Comparison of ENCODE assay signal across 8 cellular contexts in the genomic region with DNA sequence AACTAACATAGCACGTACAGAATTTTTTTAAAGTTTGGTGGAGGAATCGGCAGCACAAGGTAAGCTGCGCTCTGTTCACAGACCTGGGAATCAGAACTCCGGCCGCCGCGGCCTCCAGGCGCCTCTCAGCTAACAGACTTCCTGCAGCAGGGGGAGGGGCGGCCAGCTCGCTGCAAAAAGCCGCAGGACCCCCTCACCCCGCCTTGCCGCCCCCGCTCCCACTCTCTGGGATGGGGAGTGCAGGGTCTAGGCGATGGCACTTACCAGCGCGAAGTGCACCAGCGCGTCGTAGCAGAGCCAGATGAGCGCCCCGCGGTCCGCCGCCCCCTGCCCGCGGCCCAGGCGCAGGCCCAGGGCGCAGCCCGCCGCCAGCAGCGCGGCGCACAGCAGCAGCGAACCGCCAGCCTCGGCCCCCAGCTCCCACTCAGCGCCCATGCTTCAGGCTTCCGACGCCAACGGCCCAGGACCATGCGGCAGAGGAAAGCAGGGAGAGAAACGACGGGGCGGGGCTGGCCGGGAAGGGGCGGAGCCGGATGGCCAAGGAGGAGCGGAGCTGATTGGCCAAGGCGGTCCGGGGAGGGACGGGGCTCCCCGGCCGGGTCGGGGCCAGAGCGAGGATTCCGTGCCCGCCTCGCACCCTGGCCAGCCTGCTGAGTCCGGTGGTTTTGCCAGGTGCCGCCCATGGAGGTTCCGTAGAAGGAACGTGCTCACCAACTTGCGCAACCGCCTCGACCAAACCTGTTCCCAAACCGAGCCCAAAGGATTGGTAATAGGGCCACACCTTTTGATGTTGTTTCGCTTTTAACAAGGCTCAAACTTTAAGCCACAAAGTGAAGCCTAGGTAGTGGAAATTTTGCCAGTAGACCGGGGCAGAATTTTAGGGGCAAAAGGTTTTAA. TPM values are rescaled to one million over a fixed set of nuclear protein-coding genes. Genes with fewer than 3 reads are reported as not detected.
A peak's percentile ranks its signal among the peaks of the same experiment; 100 is the strongest.
DNase-seq lines count a peak whose midpoint lies in the region; ATAC-seq and TF ChIP-seq lines count a peak whose summit lies in the region.

TSS of gene EBPL (minus strand) at position 497 of the 897 bp plus-strand sequence. CDS start at position 435, 62 bp downstream.

- H4K91ac ChIP-seq in H9 (ENCODE audit: insufficient read length, low read depth, low read length), result no peak within 1 kb of the TSS

- H3K27ac ChIP-seq in H9 (ENCODE audit: insufficient read length, low read depth, low read length) (no peak within 1 kb of the TSS), gastroesophageal sphincter (peak within 1 kb of the TSS; percentile 29 to 86 (median 84)), neutrophil (peak within 1 kb of the TSS; percentile 59)

- TF ChIP-seq EP300 in gastroesophageal sphincter (IDR thresholded peaks at IDR 0.05), result no peak

- no peak within 1 kb of the TSS for H2BK15ac ChIP-seq in H9 (ENCODE audit: low read depth, low read length)

- H3K9me3 ChIP-seq in H9 (ENCODE audit: control insufficient read depth, low read depth, low read length) (no peaks in the 10 kb centered on the region), MG63 (no peaks in the 10 kb centered on the region), gastroesophageal sphincter (no peaks in the 10 kb centered on the region), neutrophil (no peaks in the 10 kb centered on the region)

- peak within 1 kb of the TSS; percentile 53 for H2AFZ ChIP-seq in H9 (ENCODE audit: low read length)

- WGBS in H9 (ENCODE audit: extremely low coverage, insufficient read length, low lambda C conversion rate), result no CpG with 5 or more reads among the region's 69 CpGs
- WGBS in gastroesophageal sphincter (ENCODE audit: low coverage in 1 of 2), 2 donors, result 0 to 16% methylated on average over 1 to 4 of the region's 69 CpGs

- TF ChIP-seq CTCF in H9 (conservative IDR thresholded peaks at IDR 0.05), result no peak
- TF ChIP-seq CTCF in gastroesophageal sphincter (IDR thresholded peaks at IDR 0.05), result no peak
- peak; percentile 34 for TF ChIP-seq CTCF in neutrophil (IDR thresholded peaks at IDR 0.05)
- no peak for TF ChIP-seq CTCF in subcutaneous adipose tissue (IDR thresholded peaks at IDR 0.05; ENCODE audit: low read depth)

- H4K20me1 ChIP-seq in H9 (ENCODE audit: control insufficient read depth, insufficient read depth, insufficient read length), result no peaks in the 10 kb centered on the region

- no peak within 1 kb of the TSS for H2BK12ac ChIP-seq in H9 (ENCODE audit: insufficient read length, low read depth, low read length)

- peaks cover 15 to 18% (median 18%) of the 10 kb centered on the region in 3 experiments; a peak in 6 of 7 replicates for H3K36me3 Mint-ChIP-seq in H9 (ENCODE audit: insufficient read depth in 1 of 3, low read depth in 3 of 3)

- H3T11ph ChIP-seq in H9 (ENCODE audit: low read length), result no peak within 1 kb of the TSS

- H2BK120ac ChIP-seq in H9 (ENCODE audit: low read depth, low read length, poor library complexity, severe bottlenecking), result no peak within 1 kb of the TSS

- H3K27me3 Mint-ChIP-seq in H9 (ENCODE audit: low read depth), result no peaks in the 10 kb centered on the region; the same call in 1 of the 2 replicates

- no peaks in the 10 kb centered on the region; a peak in 1 of 5 replicates for H3K9me3 Mint-ChIP-seq in H9

- H3K14ac ChIP-seq in H9 (ENCODE audit: insufficient read depth, low read length), result peak within 1 kb of the TSS; percentile 50; the same call in 1 of the 2 replicates

- H2BK20ac ChIP-seq in H9 (ENCODE audit: low read depth, low read length, poor library complexity, severe bottlenecking), result no peak within 1 kb of the TSS

- H3K4me2 ChIP-seq in H9 (ENCODE audit: insufficient read depth, insufficient read length, low read length), result peak within 1 kb of the TSS; percentile 97

- no peak within 1 kb of the TSS for H3K23ac ChIP-seq in H9 (ENCODE audit: insufficient read length, low read depth, low read length)

- H3K27ac Mint-ChIP-seq in H9, result peak within 1 kb of the TSS; percentile 86 to 94 (median 93); a peak in 6 of 7 replicates

- H2AK5ac ChIP-seq in H9 (ENCODE audit: insufficient read length, low read length), result no peak within 1 kb of the TSS

- DNase-seq in GDM1 (lab: John Stamatoyannopoulos, UW), result peak; percentile 95
- DNase-seq in H9, result peak; percentile 96
- DNase-seq in MG63, result peak; percentile 95
- peak; percentile 89 for DNase-seq in SK-MEL-5 (ENCODE audit: low read depth, low spot score)
- DNase-seq in activated naive CD4-positive, alpha-beta T cell treated with Interleukin-2 at 50 U/mL for 16 hours, result peak; percentile 90

- no peak within 1 kb of the TSS for H2BK5ac ChIP-seq in H9 (ENCODE audit: insufficient read length, low read length)

- peak; percentile 7 to 46 for TF ChIP-seq POLR2A in gastroesophageal sphincter (IDR thresholded peaks at IDR 0.05)

- no peaks in the 10 kb centered on the region for H3K79me1 ChIP-seq in H9 (ENCODE audit: insufficient read depth, low read depth, low read length, poor library complexity, severe bottlenecking)

- H3K27me3 ChIP-seq in H9 (ENCODE audit: insufficient read depth, low read length), result no peaks in the 10 kb centered on the region
- H3K27me3 ChIP-seq in MG63, result no peaks in the 10 kb centered on the region
- H3K27me3 ChIP-seq in gastroesophageal sphincter, result no peaks in the 10 kb centered on the region
- no peaks in the 10 kb centered on the region for H3K27me3 ChIP-seq in neutrophil

- ATAC-seq in gastroesophageal sphincter, result peak; percentile 97

- H3K4me3 ChIP-seq in MG63 (peak within 1 kb of the TSS; percentile 67), gastroesophageal sphincter (peak within 1 kb of the TSS; percentile 57 to 67), neutrophil (ENCODE audit: low read depth in 1 of 2, low read length in 1 of 2) (peak within 1 kb of the TSS; percentile 88 to 91)

- H3K4ac ChIP-seq in H9 (ENCODE audit: low read depth, low read length), result no peak within 1 kb of the TSS

- no peaks in the 10 kb centered on the region for H3K23me2 ChIP-seq in H9 (ENCODE audit: insufficient read length, low read depth, low read length, poor library complexity, severe bottlenecking)

- in situ Hi-C loops in SK-MEL-5 (cut with HindIII; ENCODE audit: low pct_unique_long_range_greater_than_20kb, low sequenced_read_pairs), result no loop called here

- peaks cover 10% of the 10 kb centered on the region; the same call in 1 of the 2 replicates for H3K79me2 ChIP-seq in H9 (ENCODE audit: insufficient read depth, low read length)

- H3K9ac ChIP-seq in H9 (ENCODE audit: extremely low read depth, insufficient read length, low read length), result peak within 1 kb of the TSS; percentile 82

- H4K5ac ChIP-seq in H9 (ENCODE audit: insufficient read length, low read depth, low read length), result no peak within 1 kb of the TSS

- H3K18ac ChIP-seq in H9 (ENCODE audit: insufficient read length, low read depth, low read length), result peak within 1 kb of the TSS; percentile 65

- peaks cover 36% of the 10 kb centered on the region for H3K36me3 ChIP-seq in MG63
- peaks cover 0 to 10% of the 10 kb centered on the region in 2 donors for H3K36me3 ChIP-seq in gastroesophageal sphincter
- H3K36me3 ChIP-seq in neutrophil, result no peaks in the 10 kb centered on the region

- no peak within 1 kb of the TSS for H4K8ac ChIP-seq in H9 (replicated peaks; ENCODE audit: insufficient read length, low read depth, low read length)

- H3K56ac ChIP-seq in H9 (ENCODE audit: insufficient read length, low read depth, low read length), result no peak within 1 kb of the TSS

- H3K4me1 Mint-ChIP-seq in H9, result peaks cover 17 to 26% of the 10 kb centered on the region in 2 experiments

- H3K4me3 Mint-ChIP-seq in H9, result peak within 1 kb of the TSS; percentile 89 to 94

- H3K4me1 ChIP-seq in H9 (ENCODE audit: insufficient read depth, low read length) (peaks cover 3% of the 10 kb centered on the region; the same call in 1 of the 2 replicates), gastroesophageal sphincter (peaks cover 0 to 26% (median 0%) of the 10 kb centered on the region in 3 donors), neutrophil (ENCODE audit: control insufficient read depth in 1 of 2, insufficient read depth in 1 of 2, low read depth in 1 of 2, low read length in 1 of 2) (peaks cover 16 to 18% of the 10 kb centered on the region in 2 experiments)

RNA-seq across cellular contexts. Expression of gene EBPL, which starts in this region (rescaled TPM):
- total RNA-seq in H9 (2021) (65.9 and 70.1 TPM in 2 replicates), gastroesophageal sphincter (10 to 100 TPM; 37.6 to 81.7 (median 45.0) TPM), subcutaneous adipose tissue (10 to 100 TPM; 23.8 to 67.5 (median 31.5) TPM)
- 231 and 270 TPM in 2 replicates for total RNA-seq in MG63 (2014; rRNA removed; shearing (Covaris generic); ENCODE audit: low replicate concordance)
- 97.8 and 114 TPM in 2 replicates for total RNA-seq in SK-MEL-5 (2014; rRNA removed; shearing (Covaris generic))
- 68.4 and 84.7 TPM in 2 replicates for polyA plus RNA-seq in SK-MEL-5 (2015; cell fraction: cytosol; rRNA removed)
- 16.7 and 39.0 TPM in 2 replicates for polyA plus RNA-seq in SK-MEL-5 (2015; cell fraction: nucleus; rRNA removed)
